ENCODE assay signal across 1 cellular context in genomic region chr16:67430504-67431076, GRCh38.
TF ChIP-seq lines count a peak whose summit lies in the region.

No MANE protein-coding gene starts in this region.

TF ChIP-seq in HepG2, 621 proteins besides CTCF, POLR2A, EP300 and RAD21 (continued from another document and continues in another):
- TF ChIP-seq ZBED4 (CRISPR knock-in tag; IDR thresholded peaks at IDR 0.05; ENCODE audit: borderline replicate concordance) (no peak), ZNF335 (CRISPR knock-in tag; IDR thresholded peaks at IDR 0.05) (no peak), STAT5B (CRISPR knock-in tag; IDR thresholded peaks at IDR 0.05) (peak; percentile 69; the same call in 1 of the 2 replicates), ZNF280B (CRISPR knock-in tag; IDR thresholded peaks at IDR 0.05; ENCODE audit: borderline replicate concordance) (0 out of 2 replicates have a peak, but pooled peaks have one; percentile 60), NR2C2 (CRISPR knock-in tag; IDR thresholded peaks at IDR 0.05; ENCODE audit: borderline replicate concordance) (peak; percentile 44), MLXIP (CRISPR knock-in tag; IDR thresholded peaks at IDR 0.05; ENCODE audit: borderline replicate concordance) (no peak), FLYWCH1 (CRISPR knock-in tag; IDR thresholded peaks at IDR 0.05) (peak; percentile 42; the same call in 1 of the 2 replicates), ZNF407 (CRISPR knock-in tag; IDR thresholded peaks at IDR 0.05; ENCODE audit: not compliant biosample characterization) (peak; percentile 60), ESRRA (CRISPR knock-in tag; IDR thresholded peaks at IDR 0.05; ENCODE audit: low read depth) (peak; percentile 67; the same call in 1 of the 2 replicates), MIXL1 (CRISPR knock-in tag; IDR thresholded peaks at IDR 0.05) (no peak), SAFB2 (CRISPR knock-in tag; IDR thresholded peaks at IDR 0.05; ENCODE audit: borderline replicate concordance, low read depth) (peak; percentile 82; the same call in 1 of the 2 replicates), E2F2 (CRISPR knock-in tag; IDR thresholded peaks at IDR 0.05; ENCODE audit: borderline replicate concordance) (0 out of 2 replicates have a peak, but pooled peaks have one; percentile 21), KAT8 (CRISPR knock-in tag; IDR thresholded peaks at IDR 0.05) (peak; percentile 43; the same call in 1 of the 2 replicates), ZNF343 (CRISPR knock-in tag; IDR thresholded peaks at IDR 0.05) (peak; percentile 75; the same call in 1 of the 2 replicates), TARDBP (CRISPR knock-in tag; IDR thresholded peaks at IDR 0.05) (peak; percentile 42; the same call in 1 of the 2 replicates), RERE (CRISPR knock-in tag; IDR thresholded peaks at IDR 0.05; ENCODE audit: low read depth) (no peak), FOXA1 (IDR thresholded peaks at IDR 0.05) (no peak), FOXA1 (CRISPR knock-in tag; IDR thresholded peaks at IDR 0.05) (no peak; the same call in 1 of the 2 replicates), ZNF660 (CRISPR knock-in tag; IDR thresholded peaks at IDR 0.05; ENCODE audit: borderline replicate concordance, low read depth) (no peak), ZNF737 (CRISPR knock-in tag; IDR thresholded peaks at IDR 0.05; ENCODE audit: borderline replicate concordance) (no peak), ARNT (IDR thresholded peaks at IDR 0.05) (no peak), ZNF382 (CRISPR knock-in tag; IDR thresholded peaks at IDR 0.05; ENCODE audit: borderline replicate concordance) (no peak), PHB2 (IDR thresholded peaks at IDR 0.05; ENCODE audit: partially characterized antibody) (no peak), ZNF256 (CRISPR knock-in tag; conservative IDR thresholded peaks at IDR 0.05) (0 out of 2 replicates have a peak, but pooled peaks have one; percentile 45)
- TF ChIP-seq, protein P1, sequence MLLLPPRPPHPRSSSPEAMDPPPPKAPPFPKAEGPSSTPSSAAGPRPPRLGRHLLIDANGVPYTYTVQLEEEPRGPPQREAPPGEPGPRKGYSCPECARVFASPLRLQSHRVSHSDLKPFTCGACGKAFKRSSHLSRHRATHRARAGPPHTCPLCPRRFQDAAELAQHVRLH (CRISPR knock-in tag; IDR thresholded peaks at IDR 0.05; ENCODE audit: borderline replicate concordance, low read depth), result 0 out of 2 replicates have a peak, but pooled peaks have one; percentile 47
- TF ChIP-seq, protein P2, sequence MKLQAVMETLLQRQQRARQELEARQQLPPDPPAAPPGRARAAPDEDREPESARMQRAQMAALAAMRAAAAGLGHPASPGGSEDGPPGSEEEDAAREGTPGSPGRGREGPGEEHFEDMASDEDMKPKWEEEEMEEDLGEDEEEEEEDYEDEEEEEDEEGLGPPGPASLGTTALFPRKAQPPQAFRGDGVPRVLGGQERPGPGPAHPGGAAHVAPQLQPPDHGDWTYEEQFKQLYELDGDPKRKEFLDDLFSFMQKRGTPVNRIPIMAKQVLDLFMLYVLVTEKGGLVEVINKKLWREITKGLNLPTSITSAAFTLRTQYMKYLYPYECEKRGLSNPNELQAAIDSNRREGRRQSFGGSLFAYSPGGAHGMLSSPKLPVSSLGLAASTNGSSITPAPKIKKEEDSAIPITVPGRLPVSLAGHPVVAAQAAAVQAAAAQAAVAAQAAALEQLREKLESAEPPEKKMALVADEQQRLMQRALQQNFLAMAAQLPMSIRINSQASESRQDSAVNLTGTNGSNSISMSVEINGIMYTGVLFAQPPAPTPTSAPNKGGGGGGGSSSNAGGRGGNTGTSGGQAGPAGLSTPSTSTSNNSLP (IDR thresholded peaks at IDR 0.05; ENCODE audit: low read depth, low read length), result no peak
